1 cellular context compared by ENCODE assay signal in the genomic region with DNA sequence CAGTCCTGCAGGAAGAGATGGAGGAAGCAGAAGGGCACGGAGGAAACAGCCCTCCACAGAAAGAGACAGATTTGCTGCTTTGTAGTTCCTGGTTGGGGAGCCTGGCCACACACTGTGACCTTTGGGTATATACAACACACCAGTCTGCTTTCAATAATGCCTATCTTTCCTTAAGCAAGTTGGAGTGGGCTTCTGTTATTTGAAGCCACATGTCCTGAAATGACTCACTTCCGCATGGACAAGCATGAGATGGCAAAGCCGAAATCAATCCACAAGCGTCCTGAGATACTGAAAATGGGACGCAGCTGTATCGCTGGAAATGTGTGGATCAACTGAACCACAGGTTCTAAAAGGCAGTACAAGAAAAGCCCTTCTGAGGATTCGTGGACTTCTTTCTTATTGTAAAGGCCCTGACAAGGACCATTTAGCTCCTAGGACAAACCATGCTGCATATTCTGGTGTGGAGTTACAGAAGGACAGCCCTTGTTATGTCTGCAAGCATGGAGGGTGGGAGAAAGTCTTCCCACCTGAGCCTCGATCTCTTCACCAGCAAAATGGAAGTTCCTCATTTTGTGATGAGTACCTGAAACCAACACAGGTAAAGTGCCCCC.
A peak's percentile ranks its signal among the peaks of the same experiment; 100 is the strongest.
TF ChIP-seq lines count a peak whose summit lies in the region.

No MANE protein-coding gene starts in this region.

TF ChIP-seq in K562, 482 proteins besides CTCF, POLR2A, EP300 and RAD21 (continued from another document and continues in another):
- TF ChIP-seq, protein P1, sequence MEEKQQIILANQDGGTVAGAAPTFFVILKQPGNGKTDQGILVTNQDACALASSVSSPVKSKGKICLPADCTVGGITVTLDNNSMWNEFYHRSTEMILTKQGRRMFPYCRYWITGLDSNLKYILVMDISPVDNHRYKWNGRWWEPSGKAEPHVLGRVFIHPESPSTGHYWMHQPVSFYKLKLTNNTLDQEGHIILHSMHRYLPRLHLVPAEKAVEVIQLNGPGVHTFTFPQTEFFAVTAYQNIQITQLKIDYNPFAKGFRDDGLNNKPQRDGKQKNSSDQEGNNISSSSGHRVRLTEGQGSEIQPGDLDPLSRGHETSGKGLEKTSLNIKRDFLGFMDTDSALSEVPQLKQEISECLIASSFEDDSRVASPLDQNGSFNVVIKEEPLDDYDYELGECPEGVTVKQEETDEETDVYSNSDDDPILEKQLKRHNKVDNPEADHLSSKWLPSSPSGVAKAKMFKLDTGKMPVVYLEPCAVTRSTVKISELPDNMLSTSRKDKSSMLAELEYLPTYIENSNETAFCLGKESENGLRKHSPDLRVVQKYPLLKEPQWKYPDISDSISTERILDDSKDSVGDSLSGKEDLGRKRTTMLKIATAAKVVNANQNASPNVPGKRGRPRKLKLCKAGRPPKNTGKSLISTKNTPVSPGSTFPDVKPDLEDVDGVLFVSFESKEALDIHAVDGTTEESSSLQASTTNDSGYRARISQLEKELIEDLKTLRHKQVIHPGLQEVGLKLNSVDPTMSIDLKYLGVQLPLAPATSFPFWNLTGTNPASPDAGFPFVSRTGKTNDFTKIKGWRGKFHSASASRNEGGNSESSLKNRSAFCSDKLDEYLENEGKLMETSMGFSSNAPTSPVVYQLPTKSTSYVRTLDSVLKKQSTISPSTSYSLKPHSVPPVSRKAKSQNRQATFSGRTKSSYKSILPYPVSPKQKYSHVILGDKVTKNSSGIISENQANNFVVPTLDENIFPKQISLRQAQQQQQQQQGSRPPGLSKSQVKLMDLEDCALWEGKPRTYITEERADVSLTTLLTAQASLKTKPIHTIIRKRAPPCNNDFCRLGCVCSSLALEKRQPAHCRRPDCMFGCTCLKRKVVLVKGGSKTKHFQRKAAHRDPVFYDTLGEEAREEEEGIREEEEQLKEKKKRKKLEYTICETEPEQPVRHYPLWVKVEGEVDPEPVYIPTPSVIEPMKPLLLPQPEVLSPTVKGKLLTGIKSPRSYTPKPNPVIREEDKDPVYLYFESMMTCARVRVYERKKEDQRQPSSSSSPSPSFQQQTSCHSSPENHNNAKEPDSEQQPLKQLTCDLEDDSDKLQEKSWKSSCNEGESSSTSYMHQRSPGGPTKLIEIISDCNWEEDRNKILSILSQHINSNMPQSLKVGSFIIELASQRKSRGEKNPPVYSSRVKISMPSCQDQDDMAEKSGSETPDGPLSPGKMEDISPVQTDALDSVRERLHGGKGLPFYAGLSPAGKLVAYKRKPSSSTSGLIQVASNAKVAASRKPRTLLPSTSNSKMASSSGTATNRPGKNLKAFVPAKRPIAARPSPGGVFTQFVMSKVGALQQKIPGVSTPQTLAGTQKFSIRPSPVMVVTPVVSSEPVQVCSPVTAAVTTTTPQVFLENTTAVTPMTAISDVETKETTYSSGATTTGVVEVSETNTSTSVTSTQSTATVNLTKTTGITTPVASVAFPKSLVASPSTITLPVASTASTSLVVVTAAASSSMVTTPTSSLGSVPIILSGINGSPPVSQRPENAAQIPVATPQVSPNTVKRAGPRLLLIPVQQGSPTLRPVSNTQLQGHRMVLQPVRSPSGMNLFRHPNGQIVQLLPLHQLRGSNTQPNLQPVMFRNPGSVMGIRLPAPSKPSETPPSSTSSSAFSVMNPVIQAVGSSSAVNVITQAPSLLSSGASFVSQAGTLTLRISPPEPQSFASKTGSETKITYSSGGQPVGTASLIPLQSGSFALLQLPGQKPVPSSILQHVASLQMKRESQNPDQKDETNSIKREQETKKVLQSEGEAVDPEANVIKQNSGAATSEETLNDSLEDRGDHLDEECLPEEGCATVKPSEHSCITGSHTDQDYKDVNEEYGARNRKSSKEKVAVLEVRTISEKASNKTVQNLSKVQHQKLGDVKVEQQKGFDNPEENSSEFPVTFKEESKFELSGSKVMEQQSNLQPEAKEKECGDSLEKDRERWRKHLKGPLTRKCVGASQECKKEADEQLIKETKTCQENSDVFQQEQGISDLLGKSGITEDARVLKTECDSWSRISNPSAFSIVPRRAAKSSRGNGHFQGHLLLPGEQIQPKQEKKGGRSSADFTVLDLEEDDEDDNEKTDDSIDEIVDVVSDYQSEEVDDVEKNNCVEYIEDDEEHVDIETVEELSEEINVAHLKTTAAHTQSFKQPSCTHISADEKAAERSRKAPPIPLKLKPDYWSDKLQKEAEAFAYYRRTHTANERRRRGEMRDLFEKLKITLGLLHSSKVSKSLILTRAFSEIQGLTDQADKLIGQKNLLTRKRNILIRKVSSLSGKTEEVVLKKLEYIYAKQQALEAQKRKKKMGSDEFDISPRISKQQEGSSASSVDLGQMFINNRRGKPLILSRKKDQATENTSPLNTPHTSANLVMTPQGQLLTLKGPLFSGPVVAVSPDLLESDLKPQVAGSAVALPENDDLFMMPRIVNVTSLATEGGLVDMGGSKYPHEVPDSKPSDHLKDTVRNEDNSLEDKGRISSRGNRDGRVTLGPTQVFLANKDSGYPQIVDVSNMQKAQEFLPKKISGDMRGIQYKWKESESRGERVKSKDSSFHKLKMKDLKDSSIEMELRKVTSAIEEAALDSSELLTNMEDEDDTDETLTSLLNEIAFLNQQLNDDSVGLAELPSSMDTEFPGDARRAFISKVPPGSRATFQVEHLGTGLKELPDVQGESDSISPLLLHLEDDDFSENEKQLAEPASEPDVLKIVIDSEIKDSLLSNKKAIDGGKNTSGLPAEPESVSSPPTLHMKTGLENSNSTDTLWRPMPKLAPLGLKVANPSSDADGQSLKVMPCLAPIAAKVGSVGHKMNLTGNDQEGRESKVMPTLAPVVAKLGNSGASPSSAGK (IDR thresholded peaks at IDR 0.05): peak; percentile 58
- TF ChIP-seq, protein P2, sequence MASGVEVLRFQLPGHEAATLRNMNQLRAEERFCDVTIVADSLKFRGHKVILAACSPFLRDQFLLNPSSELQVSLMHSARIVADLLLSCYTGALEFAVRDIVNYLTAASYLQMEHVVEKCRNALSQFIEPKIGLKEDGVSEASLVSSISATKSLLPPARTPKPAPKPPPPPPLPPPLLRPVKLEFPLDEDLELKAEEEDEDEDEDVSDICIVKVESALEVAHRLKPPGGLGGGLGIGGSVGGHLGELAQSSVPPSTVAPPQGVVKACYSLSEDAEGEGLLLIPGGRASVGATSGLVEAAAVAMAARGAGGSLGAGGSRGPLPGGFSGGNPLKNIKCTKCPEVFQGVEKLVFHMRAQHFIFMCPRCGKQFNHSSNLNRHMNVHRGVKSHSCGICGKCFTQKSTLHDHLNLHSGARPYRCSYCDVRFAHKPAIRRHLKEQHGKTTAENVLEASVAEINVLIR (CRISPR knock-in tag; IDR thresholded peaks at IDR 0.05): no peak
- TF ChIP-seq ATF7 (IDR thresholded peaks at IDR 0.05): no peak
- TF ChIP-seq ZNF561 (CRISPR knock-in tag; conservative IDR thresholded peaks at IDR 0.05): no peak
- TF ChIP-seq MAFK (IDR thresholded peaks at IDR 0.05; ENCODE audit: low read length): 0 out of 2 replicates have a peak, but pooled peaks have one; percentile 3
- TF ChIP-seq, protein P3, sequence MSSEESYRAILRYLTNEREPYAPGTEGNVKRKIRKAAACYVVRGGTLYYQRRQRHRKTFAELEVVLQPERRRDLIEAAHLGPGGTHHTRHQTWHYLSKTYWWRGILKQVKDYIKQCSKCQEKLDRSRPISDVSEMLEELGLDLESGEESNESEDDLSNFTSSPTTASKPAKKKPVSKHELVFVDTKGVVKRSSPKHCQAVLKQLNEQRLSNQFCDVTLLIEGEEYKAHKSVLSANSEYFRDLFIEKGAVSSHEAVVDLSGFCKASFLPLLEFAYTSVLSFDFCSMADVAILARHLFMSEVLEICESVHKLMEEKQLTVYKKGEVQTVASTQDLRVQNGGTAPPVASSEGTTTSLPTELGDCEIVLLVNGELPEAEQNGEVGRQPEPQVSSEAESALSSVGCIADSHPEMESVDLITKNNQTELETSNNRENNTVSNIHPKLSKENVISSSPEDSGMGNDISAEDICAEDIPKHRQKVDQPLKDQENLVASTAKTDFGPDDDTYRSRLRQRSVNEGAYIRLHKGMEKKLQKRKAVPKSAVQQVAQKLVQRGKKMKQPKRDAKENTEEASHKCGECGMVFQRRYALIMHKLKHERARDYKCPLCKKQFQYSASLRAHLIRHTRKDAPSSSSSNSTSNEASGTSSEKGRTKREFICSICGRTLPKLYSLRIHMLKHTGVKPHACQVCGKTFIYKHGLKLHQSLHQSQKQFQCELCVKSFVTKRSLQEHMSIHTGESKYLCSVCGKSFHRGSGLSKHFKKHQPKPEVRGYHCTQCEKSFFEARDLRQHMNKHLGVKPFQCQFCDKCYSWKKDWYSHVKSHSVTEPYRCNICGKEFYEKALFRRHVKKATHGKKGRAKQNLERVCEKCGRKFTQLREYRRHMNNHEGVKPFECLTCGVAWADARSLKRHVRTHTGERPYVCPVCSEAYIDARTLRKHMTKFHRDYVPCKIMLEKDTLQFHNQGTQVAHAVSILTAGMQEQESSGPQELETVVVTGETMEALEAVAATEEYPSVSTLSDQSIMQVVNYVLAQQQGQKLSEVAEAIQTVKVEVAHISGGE (CRISPR knock-in tag; IDR thresholded peaks at IDR 0.05): no peak
- TF ChIP-seq, protein P4, sequence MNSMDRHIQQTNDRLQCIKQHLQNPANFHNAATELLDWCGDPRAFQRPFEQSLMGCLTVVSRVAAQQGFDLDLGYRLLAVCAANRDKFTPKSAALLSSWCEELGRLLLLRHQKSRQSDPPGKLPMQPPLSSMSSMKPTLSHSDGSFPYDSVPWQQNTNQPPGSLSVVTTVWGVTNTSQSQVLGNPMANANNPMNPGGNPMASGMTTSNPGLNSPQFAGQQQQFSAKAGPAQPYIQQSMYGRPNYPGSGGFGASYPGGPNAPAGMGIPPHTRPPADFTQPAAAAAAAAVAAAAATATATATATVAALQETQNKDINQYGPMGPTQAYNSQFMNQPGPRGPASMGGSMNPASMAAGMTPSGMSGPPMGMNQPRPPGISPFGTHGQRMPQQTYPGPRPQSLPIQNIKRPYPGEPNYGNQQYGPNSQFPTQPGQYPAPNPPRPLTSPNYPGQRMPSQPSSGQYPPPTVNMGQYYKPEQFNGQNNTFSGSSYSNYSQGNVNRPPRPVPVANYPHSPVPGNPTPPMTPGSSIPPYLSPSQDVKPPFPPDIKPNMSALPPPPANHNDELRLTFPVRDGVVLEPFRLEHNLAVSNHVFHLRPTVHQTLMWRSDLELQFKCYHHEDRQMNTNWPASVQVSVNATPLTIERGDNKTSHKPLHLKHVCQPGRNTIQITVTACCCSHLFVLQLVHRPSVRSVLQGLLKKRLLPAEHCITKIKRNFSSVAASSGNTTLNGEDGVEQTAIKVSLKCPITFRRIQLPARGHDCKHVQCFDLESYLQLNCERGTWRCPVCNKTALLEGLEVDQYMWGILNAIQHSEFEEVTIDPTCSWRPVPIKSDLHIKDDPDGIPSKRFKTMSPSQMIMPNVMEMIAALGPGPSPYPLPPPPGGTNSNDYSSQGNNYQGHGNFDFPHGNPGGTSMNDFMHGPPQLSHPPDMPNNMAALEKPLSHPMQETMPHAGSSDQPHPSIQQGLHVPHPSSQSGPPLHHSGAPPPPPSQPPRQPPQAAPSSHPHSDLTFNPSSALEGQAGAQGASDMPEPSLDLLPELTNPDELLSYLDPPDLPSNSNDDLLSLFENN (IDR thresholded peaks at IDR 0.05; ENCODE audit: low read depth in 2 of 2, low read length in 2 of 2): no peak
- TF ChIP-seq FOXK2 (conservative IDR thresholded peaks at IDR 0.05 in 1 of 2, IDR thresholded peaks at IDR 0.05 in 1 of 2; ENCODE audit: low read depth in 2 of 2): no peak
- TF ChIP-seq TCF7L2 (IDR thresholded peaks at IDR 0.05; ENCODE audit: low read depth, low read length): no peak
- TF ChIP-seq ZNF140 (CRISPR knock-in tag; IDR thresholded peaks at IDR 0.05): no peak
- no peak for TF ChIP-seq HDAC1 (IDR thresholded peaks at IDR 0.05)
- TF ChIP-seq SRF (CRISPR knock-in tag; IDR thresholded peaks at IDR 0.05): no peak
- TF ChIP-seq ETV5 (CRISPR knock-in tag; IDR thresholded peaks at IDR 0.05; ENCODE audit: low read depth): peak; percentile 68
- TF ChIP-seq FOSL1 (tag; conservative IDR thresholded peaks at IDR 0.05): peak; percentile 89
- TF ChIP-seq ZNF174 (CRISPR knock-in tag; IDR thresholded peaks at IDR 0.05): no peak
- TF ChIP-seq YY1 (IDR thresholded peaks at IDR 0.05; ENCODE audit: borderline replicate concordance in 1 of 3, control insufficient read depth in 1 of 3, extremely low read depth in 1 of 3, insufficient read depth in 3 of 3, insufficient read length in 1 of 3, insufficient replicate concordance in 2 of 3, low read depth in 1 of 3, low read length in 2 of 3): no peak
- TF ChIP-seq, protein P5, sequence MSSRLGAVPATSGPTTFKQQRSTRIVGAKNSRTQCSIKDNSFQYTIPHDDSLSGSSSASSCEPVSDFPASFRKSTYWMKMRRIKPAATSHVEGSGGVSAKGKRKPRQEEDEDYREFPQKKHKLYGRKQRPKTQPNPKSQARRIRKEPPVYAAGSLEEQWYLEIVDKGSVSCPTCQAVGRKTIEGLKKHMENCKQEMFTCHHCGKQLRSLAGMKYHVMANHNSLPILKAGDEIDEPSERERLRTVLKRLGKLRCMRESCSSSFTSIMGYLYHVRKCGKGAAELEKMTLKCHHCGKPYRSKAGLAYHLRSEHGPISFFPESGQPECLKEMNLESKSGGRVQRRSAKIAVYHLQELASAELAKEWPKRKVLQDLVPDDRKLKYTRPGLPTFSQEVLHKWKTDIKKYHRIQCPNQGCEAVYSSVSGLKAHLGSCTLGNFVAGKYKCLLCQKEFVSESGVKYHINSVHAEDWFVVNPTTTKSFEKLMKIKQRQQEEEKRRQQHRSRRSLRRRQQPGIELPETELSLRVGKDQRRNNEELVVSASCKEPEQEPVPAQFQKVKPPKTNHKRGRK (tag; IDR thresholded peaks at IDR 0.05): no peak
- no peak for TF ChIP-seq TAF9B (IDR thresholded peaks at IDR 0.05; ENCODE audit: partially characterized antibody)
- TF ChIP-seq, protein P6, sequence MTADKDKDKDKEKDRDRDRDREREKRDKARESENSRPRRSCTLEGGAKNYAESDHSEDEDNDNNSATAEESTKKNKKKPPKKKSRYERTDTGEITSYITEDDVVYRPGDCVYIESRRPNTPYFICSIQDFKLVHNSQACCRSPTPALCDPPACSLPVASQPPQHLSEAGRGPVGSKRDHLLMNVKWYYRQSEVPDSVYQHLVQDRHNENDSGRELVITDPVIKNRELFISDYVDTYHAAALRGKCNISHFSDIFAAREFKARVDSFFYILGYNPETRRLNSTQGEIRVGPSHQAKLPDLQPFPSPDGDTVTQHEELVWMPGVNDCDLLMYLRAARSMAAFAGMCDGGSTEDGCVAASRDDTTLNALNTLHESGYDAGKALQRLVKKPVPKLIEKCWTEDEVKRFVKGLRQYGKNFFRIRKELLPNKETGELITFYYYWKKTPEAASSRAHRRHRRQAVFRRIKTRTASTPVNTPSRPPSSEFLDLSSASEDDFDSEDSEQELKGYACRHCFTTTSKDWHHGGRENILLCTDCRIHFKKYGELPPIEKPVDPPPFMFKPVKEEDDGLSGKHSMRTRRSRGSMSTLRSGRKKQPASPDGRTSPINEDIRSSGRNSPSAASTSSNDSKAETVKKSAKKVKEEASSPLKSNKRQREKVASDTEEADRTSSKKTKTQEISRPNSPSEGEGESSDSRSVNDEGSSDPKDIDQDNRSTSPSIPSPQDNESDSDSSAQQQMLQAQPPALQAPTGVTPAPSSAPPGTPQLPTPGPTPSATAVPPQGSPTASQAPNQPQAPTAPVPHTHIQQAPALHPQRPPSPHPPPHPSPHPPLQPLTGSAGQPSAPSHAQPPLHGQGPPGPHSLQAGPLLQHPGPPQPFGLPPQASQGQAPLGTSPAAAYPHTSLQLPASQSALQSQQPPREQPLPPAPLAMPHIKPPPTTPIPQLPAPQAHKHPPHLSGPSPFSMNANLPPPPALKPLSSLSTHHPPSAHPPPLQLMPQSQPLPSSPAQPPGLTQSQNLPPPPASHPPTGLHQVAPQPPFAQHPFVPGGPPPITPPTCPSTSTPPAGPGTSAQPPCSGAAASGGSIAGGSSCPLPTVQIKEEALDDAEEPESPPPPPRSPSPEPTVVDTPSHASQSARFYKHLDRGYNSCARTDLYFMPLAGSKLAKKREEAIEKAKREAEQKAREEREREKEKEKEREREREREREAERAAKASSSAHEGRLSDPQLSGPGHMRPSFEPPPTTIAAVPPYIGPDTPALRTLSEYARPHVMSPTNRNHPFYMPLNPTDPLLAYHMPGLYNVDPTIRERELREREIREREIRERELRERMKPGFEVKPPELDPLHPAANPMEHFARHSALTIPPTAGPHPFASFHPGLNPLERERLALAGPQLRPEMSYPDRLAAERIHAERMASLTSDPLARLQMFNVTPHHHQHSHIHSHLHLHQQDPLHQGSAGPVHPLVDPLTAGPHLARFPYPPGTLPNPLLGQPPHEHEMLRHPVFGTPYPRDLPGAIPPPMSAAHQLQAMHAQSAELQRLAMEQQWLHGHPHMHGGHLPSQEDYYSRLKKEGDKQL (CRISPR knock-in tag; IDR thresholded peaks at IDR 0.05; ENCODE audit: borderline replicate concordance): no peak
- TF ChIP-seq GABPB2 (CRISPR knock-in tag; conservative IDR thresholded peaks at IDR 0.05): no peak
